Comparison of ENCODE assay signal across 21 cellular contexts in the genomic region with DNA sequence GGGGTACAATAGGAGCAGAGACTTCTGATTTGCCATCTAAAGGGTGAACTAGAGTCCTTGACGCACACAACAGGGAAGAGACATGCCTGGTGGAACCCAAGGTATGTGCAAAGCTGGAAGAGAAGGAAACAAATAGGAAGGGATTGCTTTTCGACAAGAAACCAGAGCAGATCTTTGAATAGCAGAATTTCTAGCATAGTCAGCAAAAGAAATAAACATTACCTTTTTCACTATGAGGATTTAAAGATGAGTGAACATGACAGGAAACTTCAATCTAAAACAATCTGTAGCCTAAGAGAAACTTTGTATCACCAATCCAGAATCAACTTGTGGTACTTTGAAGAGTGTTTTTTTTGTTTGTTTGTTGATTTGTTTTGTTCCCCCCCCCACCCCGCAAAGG. TPM values are rescaled to one million over a fixed set of nuclear protein-coding genes. Genes with fewer than 3 reads are reported as not detected.
DNase-seq lines count a peak whose midpoint lies in the region; ATAC-seq, FAIRE-seq and TF ChIP-seq lines count a peak whose summit lies in the region.
"Had no signal": no experiment of that assay in that cellular context is flagged by ENCODE, and none has a peak within 500 bp of the region (broad histone marks: within the 10 kb centered on the region; RNA-seq: fewer than 3 reads in every experiment).

No MANE protein-coding gene starts in this region.

- no peak for TF ChIP-seq CTCF in HepG2 (CRISPR knock-in tag; IDR thresholded peaks at IDR 0.05)
- TF ChIP-seq CTCF in right lobe of liver (IDR thresholded peaks at IDR 0.05) = no peak
- TF ChIP-seq CTCF in DOHH2 (IDR thresholded peaks at IDR 0.05; ENCODE audit: low read depth, low read length, poor library complexity, severe bottlenecking) = no peak
- no peak for TF ChIP-seq CTCF in K562 (IDR thresholded peaks at IDR 0.05 in 2 of 3, conservative IDR thresholded peaks at IDR 0.05 in 1 of 3; ENCODE audit: insufficient read depth in 2 of 3, low read depth in 1 of 3, low read length in 3 of 3)

- no TSS peak for BruUV-seq in HepG2 (replicated peaks; lab: Mats Ljungman, UMichigan)
- no TSS peak for BruUV-seq in K562 (replicated peaks; lab: Mats Ljungman, UMichigan)

- no peak overlapping the region for H3K27ac ChIP-seq in HepG2 (ENCODE audit: extremely low read length, insufficient read depth, low read length)
- no peak overlapping the region for H3K27ac ChIP-seq in right lobe of liver
- H3K27ac ChIP-seq in DOHH2 (ENCODE audit: low read depth, low read length) = no peak overlapping the region
- H3K27ac ChIP-seq in K562 (ENCODE audit: extremely low read depth, low read depth, low read length) = no peak overlapping the region
- H3K27ac ChIP-seq: 22Rv1, C4-2B had no signal

- H3K27me3 ChIP-seq in HepG2 (ENCODE audit: control insufficient read depth in 1 of 2, insufficient read depth in 2 of 2, low read length in 2 of 2) = peaks cover 0 to 2% of the 10 kb centered on the region in 2 experiments; a peak in 1 of 5 replicates
- no peaks in the 10 kb centered on the region for H3K27me3 ChIP-seq in right lobe of liver
- 0 out of 2 replicates have a peak, but pooled peaks cover 2% of the 10 kb centered on the region for H3K27me3 ChIP-seq in DOHH2 (ENCODE audit: control insufficient read depth, low read length)
- peaks cover 8 to 12% of the 10 kb centered on the region in 2 experiments; a peak in 3 of 5 replicates for H3K27me3 ChIP-seq in K562 (ENCODE audit: control insufficient read depth in 2 of 2, insufficient read depth in 2 of 2, low read length in 2 of 2)

- no peaks in the 10 kb centered on the region for H4K20me1 ChIP-seq in HepG2 (ENCODE audit: insufficient read depth, low read length)
- no peaks in the 10 kb centered on the region for H4K20me1 ChIP-seq in DOHH2 (ENCODE audit: control insufficient read depth, insufficient read depth, low read depth, low read length)
- no peaks in the 10 kb centered on the region for H4K20me1 ChIP-seq in K562 (replicated peaks; ENCODE audit: control insufficient read depth, insufficient read depth, low read length)

- WGBS in HepG2 (ENCODE audit: low lambda C conversion rate) = 9% methylated on average over 3 of the region's 3 CpGs
- WGBS in right lobe of liver (ENCODE audit: insufficient coverage, low coverage, low lambda C conversion rate, missing lambda C conversion rate) = 56% methylated on average over 3 of the region's 3 CpGs
- 2% methylated on average over 3 of the region's 3 CpGs for WGBS in K562 (ENCODE audit: insufficient coverage, low coverage, missing lambda C conversion rate)

- H3K9me2 ChIP-seq in DOHH2 (replicated peaks; ENCODE audit: control insufficient read depth, low read length) = no peaks in the 10 kb centered on the region

- ATAC-seq in HepG2 (no peak), right lobe of liver (no peak), K562 (no peak), HG03039 (IDR thresholded peaks at IDR 0.05; ENCODE audit: unreplicated experiment) (no peak)
- ATAC-seq: HCT116 had no signal

- H3K79me2 ChIP-seq in HepG2 (ENCODE audit: insufficient read depth, low read length) (no peaks in the 10 kb centered on the region), DOHH2 (ENCODE audit: control insufficient read depth, low read length) (no peaks in the 10 kb centered on the region), K562 (ENCODE audit: control insufficient read depth, insufficient read depth, low read length) (no peaks in the 10 kb centered on the region)

- CTCF ChIA-PET in HepG2 (lab: Yijun Ruan, JAX; ENCODE audit: low intra/inter-chr PET ratio, low total read pairs) = no interaction called here
- CTCF ChIA-PET in K562 (lab: Yijun Ruan, JAX; ENCODE audit: low intra/inter-chr PET ratio) = no interaction called here

- in situ Hi-C loops in HepG2 (cut with HindIII; ENCODE audit: extremely low pct_ligation_motif_present, low pct_unique_long_range_greater_than_20kb) = no loop called here
- in situ Hi-C loops in K562 (cut with MboI) = no loop called here

- H3K4me2 ChIP-seq in HepG2 (ENCODE audit: low read depth, low read length) = no peak overlapping the region
- H3K4me2 ChIP-seq in DOHH2 (ENCODE audit: low read length) = peak overlapping the region; percentile 5; the same call in 1 of the 2 replicates
- H3K4me2 ChIP-seq in K562 (ENCODE audit: insufficient read depth, low read length) = no peak overlapping the region

- no peak for TF ChIP-seq RAD21 in HepG2 (CRISPR knock-in tag; IDR thresholded peaks at IDR 0.05)
- no peak for TF ChIP-seq RAD21 in K562 (CRISPR knock-in tag; conservative IDR thresholded peaks at IDR 0.05 in 1 of 2, IDR thresholded peaks at IDR 0.05 in 1 of 2)

- H3K4me1 ChIP-seq in HepG2 (ENCODE audit: insufficient read depth, low read length) = no peaks in the 10 kb centered on the region
- H3K4me1 ChIP-seq in right lobe of liver = no peaks in the 10 kb centered on the region
- peaks cover 38% of the 10 kb centered on the region for H3K4me1 ChIP-seq in DOHH2 (ENCODE audit: control insufficient read depth, low read length)
- H3K4me1 ChIP-seq in K562 (replicated peaks in 1 of 2; ENCODE audit: control insufficient read depth in 2 of 2, insufficient read depth in 2 of 2, low read length in 2 of 2) = peaks cover 0 to under 1% of the 10 kb centered on the region in 2 experiments; a peak in 2 of 5 replicates

- H3K9me3 ChIP-seq in HepG2 (ENCODE audit: low read length) = no peaks in the 10 kb centered on the region
- no peaks in the 10 kb centered on the region for H3K9me3 ChIP-seq in right lobe of liver
- no peaks in the 10 kb centered on the region for H3K9me3 ChIP-seq in DOHH2 (ENCODE audit: control insufficient read depth, insufficient read depth, low read length)
- H3K9me3 ChIP-seq in K562 (replicated peaks; ENCODE audit: control insufficient read depth, insufficient read depth, low read depth, low read length) = no peaks in the 10 kb centered on the region
- H3K9me3 ChIP-seq: Caco-2 had no signal

- FAIRE-seq in HepG2 (lab: Jason Lieb, UNC) (no peak), K562 (lab: Jason Lieb, UNC) (no peak)
- FAIRE-seq: D721Med, GM19239 had no signal

- H3K36me3 ChIP-seq in HepG2 (replicated peaks in 1 of 2; ENCODE audit: control insufficient read depth in 1 of 2, insufficient read depth in 2 of 2, low read length in 2 of 2) (no peaks in the 10 kb centered on the region), right lobe of liver (no peaks in the 10 kb centered on the region), DOHH2 (ENCODE audit: control insufficient read depth, low read length) (no peaks in the 10 kb centered on the region), K562 (ENCODE audit: control insufficient read depth, insufficient read depth, low read length) (no peaks in the 10 kb centered on the region)

- TF ChIP-seq POLR2A in HepG2 (IDR thresholded peaks at IDR 0.05; ENCODE audit: insufficient read depth in 1 of 2, low read depth in 2 of 2, low read length in 2 of 2) (no peak), right lobe of liver (IDR thresholded peaks at IDR 0.05) (no peak), K562 (conservative IDR thresholded peaks at IDR 0.05) (no peak)

- DNase-seq in HepG2 (ENCODE audit: low spot score) (no peak), right lobe of liver (no peak), K562 (ENCODE audit: extremely low read depth in 1 of 4, low spot score in 3 of 4) (no peak), GM03348 (ENCODE audit: low spot score) (no peak), NCI-H1048 (lab: John Stamatoyannopoulos, UW) (no peak)
- DNase-seq: Caco-2; CD4-positive, alpha-beta T cell; GDM1; GOT3; H7; HFFc6 had no signal

- POLR2A ChIA-PET in HepG2 (lab: Yijun Ruan, JAX) (interaction anchor here (0.7 kb wide), 1 partner anchor 12 kb away, joined by 4 read pairs; no protein-coding TSS in a partner anchor), K562 (lab: Yijun Ruan, JAX) (no interaction called here)

- no peaks in the 10 kb centered on the region for H3F3A ChIP-seq in DOHH2 (ENCODE audit: control insufficient read depth, insufficient read depth)

- H3K4me3 ChIP-seq in HepG2 (replicated peaks in 1 of 3; ENCODE audit: insufficient read depth in 1 of 3, low read depth in 2 of 3, low read length in 3 of 3) (no peak overlapping the region), right lobe of liver (no peak overlapping the region), DOHH2 (ENCODE audit: low read length) (no peak overlapping the region), K562 (no peak overlapping the region)

- intact Hi-C loops in HepG2 (cut with micrococcal nuclease; ENCODE audit: unreplicated experiment) = no loop called here
- intact Hi-C loops in right lobe of liver (cut with DNase I) = no loop called here
- intact Hi-C loops in K562 (cut with micrococcal nuclease) = no loop called here

- TF ChIP-seq EP300 in HepG2 (IDR thresholded peaks at IDR 0.05; ENCODE audit: low read depth in 2 of 2, low read length in 2 of 2) (no peak), HepG2 (CRISPR knock-in tag; IDR thresholded peaks at IDR 0.05; ENCODE audit: borderline replicate concordance) (no peak), K562 (IDR thresholded peaks at IDR 0.05; ENCODE audit: low read length) (no peak)

- no peak overlapping the region for H3K9ac ChIP-seq in HepG2 (ENCODE audit: insufficient read depth, low read depth, low read length)
- no peak overlapping the region for H3K9ac ChIP-seq in K562 (ENCODE audit: insufficient read depth in 1 of 2, low read depth in 2 of 2, low read length in 2 of 2)

- H2AFZ ChIP-seq in HepG2 (ENCODE audit: low read length) (no peak overlapping the region), K562 (ENCODE audit: low read depth, low read length) (no peak overlapping the region)

- H3K9me1 ChIP-seq in K562 (ENCODE audit: control insufficient read depth, insufficient read depth, low read length) = no peaks in the 10 kb centered on the region

RNA-seq across cellular contexts. Expression of a gene that starts 4.9 kb away (rescaled TPM):
- not detected in 2 replicates for total RNA-seq in HepG2 (2016; rRNA removed; fragmentation: Illumina TruSeq; extraction: Trizol)
- not detected in 2 replicates for total RNA-seq in HepG2 (2016; cell fraction: cytosol; rRNA removed; fragmentation: Illumina TruSeq; extraction: Trizol; ENCODE audit: low read depth)
- not detected in 2 replicates for total RNA-seq in HepG2 (2016; cell fraction: insoluble cytoplasmic fraction; rRNA removed; fragmentation: Illumina TruSeq; extraction: Trizol)
- not detected in 2 replicates for total RNA-seq in HepG2 (2016; cell fraction: membrane; rRNA removed; fragmentation: Illumina TruSeq; extraction: Trizol)
- total RNA-seq in HepG2 (2016; cell fraction: nucleus; rRNA removed; fragmentation: Illumina TruSeq; extraction: Trizol) = not detected in 2 replicates
- polyA plus RNA-seq in HepG2 (2011; rRNA removed) = not detected in 2 replicates
- polyA plus RNA-seq in HepG2 (2011; cell fraction: cytosol; rRNA removed) = not detected in 2 replicates
- polyA plus RNA-seq in HepG2 (2011; cell fraction: nucleus; rRNA removed) = not detected in 2 replicates
- not detected in 2 replicates for polyA plus RNA-seq in HepG2 (2012)
- not detected in 2 replicates for polyA plus RNA-seq in HepG2 (2016; cell fraction: cytosol; fragmentation: Illumina TruSeq; extraction: Trizol; ENCODE audit: low read depth)
- polyA plus RNA-seq in HepG2 (2016; cell fraction: insoluble cytoplasmic fraction; fragmentation: Illumina TruSeq; extraction: Trizol; ENCODE audit: low read depth) = not detected in 2 replicates
- polyA plus RNA-seq in HepG2 (2016; cell fraction: membrane; fragmentation: Illumina TruSeq; extraction: Trizol; ENCODE audit: low read depth) = not detected in 2 replicates
- not detected in 2 replicates for polyA plus RNA-seq in HepG2 (2016; cell fraction: nucleus; fragmentation: Illumina TruSeq; extraction: Trizol; ENCODE audit: insufficient read depth, low read depth)
- polyA minus RNA-seq in HepG2 (2011; rRNA and poly(A)+ RNA removed; ENCODE audit: low replicate concordance) = not detected in 2 replicates
- polyA minus RNA-seq in HepG2 (2011; cell fraction: cytosol; rRNA and poly(A)+ RNA removed) = not detected in 2 replicates
- polyA minus RNA-seq in HepG2 (2011; cell fraction: nucleus; rRNA and poly(A)+ RNA removed) = not detected in 2 replicates
- total RNA-seq in right lobe of liver = not detected
- not detected in 2 replicates for total RNA-seq in K562 (2011; cell fraction: chromatin; rRNA removed; ENCODE audit: low replicate concordance)
- total RNA-seq in K562 (2011; cell fraction: nucleolus; rRNA removed) = not detected in 2 replicates
- total RNA-seq in K562 (2011; cell fraction: nucleoplasm; rRNA removed) = not detected in 2 replicates
- not detected in 2 replicates for total RNA-seq in K562 (2014; rRNA removed)
- not detected in 2 replicates for total RNA-seq in K562 (2014; rRNA removed; fragmentation: Illumina TruSeq; extraction: Trizol)
- total RNA-seq in K562 (2015; rRNA removed; fragmentation: Illumina TruSeq; extraction: Trizol) = 0.08 and 0.14 TPM in 2 replicates
- not detected in 2 replicates for total RNA-seq in K562 (2021)
- polyA plus RNA-seq in K562 (2011; rRNA removed) = not detected in 2 replicates
- polyA plus RNA-seq in K562 (2011; cell fraction: cytosol; rRNA removed) = 0.01 and 0.07 TPM in 2 replicates
- not detected in 2 replicates for polyA plus RNA-seq in K562 (2011; cell fraction: nucleus; rRNA removed)
- 0.23 and 0.62 TPM in 2 replicates for polyA plus RNA-seq in K562 (2012)
- 0.28 TPM in 1 of 2 replicates, not detected in the other for polyA plus RNA-seq in K562 (2014; fragmentation: Illumina TruSeq; extraction: Trizol)
- under 1 TPM; 0.07 to 0.08 TPM for polyA plus RNA-seq in K562 (2014; fragmentation: Nextera tagmentation; extraction: Ambion mirVana)
- polyA plus RNA-seq in K562 (2014; rRNA removed) = 0.16 TPM in 1 of 2 replicates, not detected in the other
- polyA minus RNA-seq in K562 (2011; rRNA and poly(A)+ RNA removed) = 0.06 TPM in 1 of 2 replicates, not detected in the other
- not detected in 2 replicates for polyA minus RNA-seq in K562 (2011; cell fraction: cytosol; rRNA and poly(A)+ RNA removed)
- polyA minus RNA-seq in K562 (2011; cell fraction: nucleus; rRNA and poly(A)+ RNA removed) = not detected in 2 replicates
- total RNA-seq: A673, Daoy, H7, HFFc6 had no signal
- polyA plus RNA-seq: AG04450 had no signal

RNA-seq across cellular contexts. Expression of a gene that starts 21.5 kb away (rescaled TPM):
- total RNA-seq in HepG2 (2016; rRNA removed; fragmentation: Illumina TruSeq; extraction: Trizol) (27.7 and 31.1 TPM in 2 replicates), right lobe of liver (10 to 100 TPM in 1 of 6 experiments, 1 to 10 TPM in 5; 7.4 to 11.8 (median 9.1) TPM), K562 (2014; rRNA removed) (51.9 and 56.7 TPM in 2 replicates), K562 (2014; rRNA removed; fragmentation: Illumina TruSeq; extraction: Trizol) (47.2 and 52.8 TPM in 2 replicates), K562 (2015; rRNA removed; fragmentation: Illumina TruSeq; extraction: Trizol) (45.5 and 47.4 TPM in 2 replicates), K562 (2021) (41.1 and 45.2 TPM in 2 replicates)
- 29.0 and 32.0 TPM in 2 replicates for total RNA-seq in HepG2 (2016; cell fraction: cytosol; rRNA removed; fragmentation: Illumina TruSeq; extraction: Trizol; ENCODE audit: low read depth)
- total RNA-seq in HepG2 (2016; cell fraction: insoluble cytoplasmic fraction; rRNA removed; fragmentation: Illumina TruSeq; extraction: Trizol) = 28.7 and 29.8 TPM in 2 replicates
- 13.4 and 16.4 TPM in 2 replicates for total RNA-seq in HepG2 (2016; cell fraction: membrane; rRNA removed; fragmentation: Illumina TruSeq; extraction: Trizol)
- 49.9 and 50.1 TPM in 2 replicates for total RNA-seq in HepG2 (2016; cell fraction: nucleus; rRNA removed; fragmentation: Illumina TruSeq; extraction: Trizol)
- polyA plus RNA-seq in HepG2 (2011; rRNA removed) (7.5 and 9.4 TPM in 2 replicates), K562 (2011; rRNA removed) (30.0 and 38.1 TPM in 2 replicates), K562 (2014; fragmentation: Illumina TruSeq; extraction: Trizol) (33.3 and 39.8 TPM in 2 replicates), K562 (2014; fragmentation: Nextera tagmentation; extraction: Ambion mirVana) (10 to 100 TPM; 58.1 to 58.2 TPM), K562 (2014; rRNA removed) (49.3 and 53.6 TPM in 2 replicates)
- 2.2 and 3.0 TPM in 2 replicates for polyA plus RNA-seq in HepG2 (2011; cell fraction: cytosol; rRNA removed)
- polyA plus RNA-seq in HepG2 (2011; cell fraction: nucleus; rRNA removed) = 14.8 and 17.3 TPM in 2 replicates
- 15.2 and 18.1 TPM in 2 replicates for polyA plus RNA-seq in HepG2 (2012)
- polyA plus RNA-seq in HepG2 (2016; cell fraction: cytosol; fragmentation: Illumina TruSeq; extraction: Trizol; ENCODE audit: low read depth) = 5.3 and 7.1 TPM in 2 replicates
- polyA plus RNA-seq in HepG2 (2016; cell fraction: insoluble cytoplasmic fraction; fragmentation: Illumina TruSeq; extraction: Trizol; ENCODE audit: low read depth) = 30.3 and 34.3 TPM in 2 replicates
- polyA plus RNA-seq in HepG2 (2016; cell fraction: membrane; fragmentation: Illumina TruSeq; extraction: Trizol; ENCODE audit: low read depth) = 10.1 and 10.6 TPM in 2 replicates
- 45.5 and 47.6 TPM in 2 replicates for polyA plus RNA-seq in HepG2 (2016; cell fraction: nucleus; fragmentation: Illumina TruSeq; extraction: Trizol; ENCODE audit: insufficient read depth, low read depth)
- 12.0 and 20.5 TPM in 2 replicates for polyA minus RNA-seq in HepG2 (2011; rRNA and poly(A)+ RNA removed; ENCODE audit: low replicate concordance)
- 5.1 and 5.2 TPM in 2 replicates for polyA minus RNA-seq in HepG2 (2011; cell fraction: cytosol; rRNA and poly(A)+ RNA removed)
- 58.9 and 61.8 TPM in 2 replicates for polyA minus RNA-seq in HepG2 (2011; cell fraction: nucleus; rRNA and poly(A)+ RNA removed)
- total RNA-seq in K562 (2011; cell fraction: chromatin; rRNA removed; ENCODE audit: low replicate concordance) = 87.5 and 204 TPM in 2 replicates
- total RNA-seq in K562 (2011; cell fraction: nucleolus; rRNA removed) = 66.0 and 72.5 TPM in 2 replicates
- total RNA-seq in K562 (2011; cell fraction: nucleoplasm; rRNA removed) = 99.0 and 133 TPM in 2 replicates
- polyA plus RNA-seq in K562 (2011; cell fraction: cytosol; rRNA removed) = 5.8 and 8.1 TPM in 2 replicates
- 47.1 and 48.8 TPM in 2 replicates for polyA plus RNA-seq in K562 (2011; cell fraction: nucleus; rRNA removed)
- polyA plus RNA-seq in K562 (2012) = 24.9 and 33.0 TPM in 2 replicates
- polyA minus RNA-seq in K562 (2011; rRNA and poly(A)+ RNA removed) = 51.5 and 52.6 TPM in 2 replicates
- polyA minus RNA-seq in K562 (2011; cell fraction: cytosol; rRNA and poly(A)+ RNA removed) = 10.5 and 18.2 TPM in 2 replicates
- 67.2 and 68.6 TPM in 2 replicates for polyA minus RNA-seq in K562 (2011; cell fraction: nucleus; rRNA and poly(A)+ RNA removed)
